ENCODE assay signal across 19 cellular contexts in genomic region chr18:22272242-22272641, GRCh38.
DNase-seq lines count a peak whose midpoint lies in the region; ATAC-seq and TF ChIP-seq lines count a peak whose summit lies in the region.
"Had no signal": no experiment of that assay in that cellular context is flagged by ENCODE, and none has a peak within 500 bp of the region (broad histone marks: within the 10 kb centered on the region; RNA-seq: fewer than 3 reads in every experiment).

No MANE protein-coding gene starts in this region.

- H3K27me3 Mint-ChIP-seq in GM23338 (ENCODE audit: insufficient read depth, low read depth, poor library complexity), result peaks cover 7% of the 10 kb centered on the region

- no peaks in the 10 kb centered on the region for H4K20me1 ChIP-seq in GM23338 (replicated peaks; ENCODE audit: insufficient read depth)

- H3K36me3 Mint-ChIP-seq in GM23338 (ENCODE audit: low read depth), result no peaks in the 10 kb centered on the region
- H3K36me3 Mint-ChIP-seq: CD4-positive, CD25-positive, alpha-beta regulatory T cell had no signal

- no peaks in the 10 kb centered on the region for H3K36me3 ChIP-seq in right atrium auricular region
- H3K36me3 ChIP-seq in adipocyte (ENCODE audit: control insufficient read depth, insufficient read depth, low read length, severe bottlenecking), result no peaks in the 10 kb centered on the region
- no peaks in the 10 kb centered on the region for H3K36me3 ChIP-seq in lung (ENCODE audit: control insufficient read depth in 2 of 2, insufficient read depth in 2 of 2, low read length in 2 of 2)
- H3K36me3 ChIP-seq in GM23338 (ENCODE audit: insufficient read depth), result no peaks in the 10 kb centered on the region
- H3K36me3 ChIP-seq: Peyer's patch, SJSA1 had no signal

- H3K4me1 Mint-ChIP-seq in GM23338, result no peaks in the 10 kb centered on the region
- H3K4me1 Mint-ChIP-seq: CD4-positive, CD25-positive, alpha-beta regulatory T cell had no signal

- H3K4me3 ChIP-seq in right atrium auricular region (no peak overlapping the region), adipocyte (ENCODE audit: low read length) (no peak overlapping the region), lung (no peak overlapping the region), GM23338 (no peak overlapping the region)
- H3K4me3 ChIP-seq: A549, Peyer's patch, SJSA1 had no signal

- H3F3A ChIP-seq in GM23338 (replicated peaks; ENCODE audit: low read depth), result no peaks in the 10 kb centered on the region

- no peaks in the 10 kb centered on the region for H3K27me3 ChIP-seq in right atrium auricular region
- H3K27me3 ChIP-seq in adipocyte (replicated peaks; ENCODE audit: control insufficient read depth, insufficient read depth, low read length), result peaks cover 22% of the 10 kb centered on the region
- H3K27me3 ChIP-seq in lung (ENCODE audit: control insufficient read depth, insufficient read depth), result no peaks in the 10 kb centered on the region
- no peaks in the 10 kb centered on the region for H3K27me3 ChIP-seq in GM23338 (ENCODE audit: insufficient read depth)
- H3K27me3 ChIP-seq: Peyer's patch, SJSA1 had no signal

- no peaks in the 10 kb centered on the region for H3K9me3 Mint-ChIP-seq in GM23338

- DNase-seq in right atrium auricular region (ENCODE audit: low spot score) (no peak), Right ventricle myocardium inferior (ENCODE audit: missing footprints) (no peak), adipocyte (ENCODE audit: low read depth) (peak; percentile 5), lung (ENCODE audit: low spot score) (no peak), GM23338 (ENCODE audit: low spot score) (no peak), NCI-H187 (lab: John Stamatoyannopoulos, UW) (no peak)
- DNase-seq: CD4-positive, CD25-positive, alpha-beta regulatory T cell; GOT3; Kasumi-1; NCI-H1436; NCI-H2029 treated with DMSO at 0.1 percent for 48 hours; NCI-H226; NCI-H774; Peyer's patch; T-helper 1 cell had no signal

- H2AFZ ChIP-seq in GM23338, result no peak overlapping the region

- H3K4me2 ChIP-seq in GM23338, result no peak overlapping the region
- H3K4me2 ChIP-seq: A549 had no signal

- ATAC-seq in Right ventricle myocardium inferior (no peak), lung (ENCODE audit: insufficient read depth, low FRiP score) (peak; percentile 45), HG03520 (IDR thresholded peaks at IDR 0.05; ENCODE audit: unreplicated experiment) (no peak), GM23338 (no peak)
- ATAC-seq: A549, HCT116 had no signal

- peaks cover 0 to 21% of the 10 kb centered on the region in 2 donors for H3K4me1 ChIP-seq in right atrium auricular region
- peaks cover 9% of the 10 kb centered on the region for H3K4me1 ChIP-seq in adipocyte (ENCODE audit: control insufficient read depth, insufficient read depth, low read length)
- H3K4me1 ChIP-seq in lung (ENCODE audit: control insufficient read depth in 2 of 2, insufficient read depth in 2 of 2, low read length in 2 of 2), result peaks cover 1 to 3% of the 10 kb centered on the region in 2 donors
- no peaks in the 10 kb centered on the region for H3K4me1 ChIP-seq in GM23338 (ENCODE audit: insufficient read depth)
- H3K4me1 ChIP-seq: A549, Peyer's patch, SJSA1 had no signal

- no peaks in the 10 kb centered on the region for H3K79me2 ChIP-seq in GM23338 (replicated peaks; ENCODE audit: insufficient read depth)

- H3K9me2 ChIP-seq in GM23338 (ENCODE audit: insufficient read depth), result no peaks in the 10 kb centered on the region

- H3K27ac ChIP-seq in right atrium auricular region, result peak overlapping the region; percentile 17 to 98
- no peak overlapping the region for H3K27ac ChIP-seq in lung (ENCODE audit: low read depth in 1 of 2, low read length in 1 of 2)
- H3K27ac ChIP-seq in GM23338 (ENCODE audit: low read depth), result no peak overlapping the region
- H3K27ac ChIP-seq: A549, Peyer's patch, SJSA1 had no signal

- H3K9me3 ChIP-seq in right atrium auricular region (no peaks in the 10 kb centered on the region), adipocyte (ENCODE audit: control insufficient read depth, low read length) (peaks cover 4% of the 10 kb centered on the region), lung (ENCODE audit: control insufficient read depth in 2 of 2, insufficient read depth in 1 of 2, low read length in 1 of 2) (peaks cover 0 to 2% of the 10 kb centered on the region in 2 donors)
- H3K9me3 ChIP-seq: A549, Peyer's patch, SJSA1 had no signal

- H3K4me3 Mint-ChIP-seq in GM23338, result no peak overlapping the region
- H3K4me3 Mint-ChIP-seq: CD4-positive, CD25-positive, alpha-beta regulatory T cell had no signal

- no peak overlapping the region for H3K27ac Mint-ChIP-seq in GM23338
- H3K27ac Mint-ChIP-seq: CD4-positive, CD25-positive, alpha-beta regulatory T cell had no signal

- TF ChIP-seq CTCF in right atrium auricular region (IDR thresholded peaks at IDR 0.05) (no peak), lung (IDR thresholded peaks at IDR 0.05; ENCODE audit: control extremely low read depth, extremely low read depth) (no peak), GM23338 (conservative IDR thresholded peaks at IDR 0.05; ENCODE audit: low read depth in 2 of 2) (no peak)

- H3K9ac ChIP-seq in adipocyte (ENCODE audit: low read length), result no peak overlapping the region

- intact Hi-C loops in Right ventricle myocardium inferior (cut with DNase I), result no loop called here

TF ChIP-seq in GM23338, 12 proteins besides CTCF, POLR2A, EP300 and RAD21 (continues in another document):
- TF ChIP-seq ZNF462 (CRISPR knock-in tag; IDR thresholded peaks at IDR 0.05) (no peak), EZH2 (IDR thresholded peaks at IDR 0.05; ENCODE audit: low read depth, unreplicated experiment) (no peak), NANOG (IDR thresholded peaks at IDR 0.05; ENCODE audit: borderline replicate concordance) (no peak), JUNB (IDR thresholded peaks at IDR 0.05; ENCODE audit: unreplicated experiment) (no peak), ZNF114 (CRISPR knock-in tag; IDR thresholded peaks at IDR 0.05) (no peak), ETS1 (IDR thresholded peaks at IDR 0.05) (no peak)

Comparison
In these comparisons a context has a peak if more than half of its experiments do, and no peak if none do; other contexts are left out.
1. H3K27ac ChIP-seq: peak in right atrium auricular region (2 of 2); none in lung (0 of 2) and GM23338 (single experiment).